Comparison of ENCODE assay signal across 10 cellular contexts in the genomic region with DNA sequence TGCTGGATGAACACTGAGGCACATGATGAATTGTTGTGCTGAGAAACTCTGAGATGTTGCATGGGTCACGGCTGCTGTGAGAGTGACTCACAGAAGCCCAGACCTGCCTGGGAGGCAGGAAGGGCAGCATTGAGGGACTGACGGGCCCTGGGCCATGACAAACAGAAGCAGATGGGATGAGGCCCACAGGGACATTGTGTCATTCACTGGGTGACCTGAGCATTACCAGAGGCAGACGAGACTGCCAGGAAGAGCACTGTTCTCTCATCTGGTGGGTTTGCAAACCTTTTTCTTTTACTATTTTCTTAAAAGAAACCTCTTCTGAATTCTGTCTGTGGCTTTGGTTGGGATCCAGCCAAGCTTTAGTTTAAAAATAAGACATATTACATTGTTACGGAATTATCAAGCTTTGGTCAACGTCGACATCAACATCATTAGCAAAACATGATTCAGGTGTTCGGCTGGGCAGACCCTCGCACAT.
A peak's percentile ranks its signal among the peaks of the same experiment; 100 is the strongest.
DNase-seq lines count a peak whose midpoint lies in the region; ATAC-seq and TF ChIP-seq lines count a peak whose summit lies in the region.
"Had no signal": no experiment of that assay in that cellular context is flagged by ENCODE, and none has a peak within 500 bp of the region (broad histone marks: within the 10 kb centered on the region; RNA-seq: fewer than 3 reads in every experiment).

No MANE protein-coding gene starts in this region.

- DNase-seq in A172 (ENCODE audit: low spot score) (peak; percentile 97), HS-27A (ENCODE audit: low read depth) (peak; percentile 93), brain pericyte (ENCODE audit: low read depth, low spot score) (peak; percentile 95), kidney epithelial cell (ENCODE audit: low read depth) (peak; percentile 93), GM10248 (ENCODE audit: extremely low spot score) (no peak), sigmoid colon (no peak), A673 (ENCODE audit: low spot score) (no peak)
- DNase-seq: CD4-positive, alpha-beta T cell had no signal

- no peak for ATAC-seq in GM21576 (IDR thresholded peaks at IDR 0.05; ENCODE audit: unreplicated experiment)

- POLR2A ChIA-PET in GM10248 (lab: Yijun Ruan, JAX): no interaction called here
- POLR2A ChIA-PET in A673 (lab: Charles Lee; ENCODE audit: low non-redundant PET): no interaction called here

- H3K27me3 ChIP-seq in kidney epithelial cell (ENCODE audit: control insufficient read depth, insufficient read depth, low read length) (no peaks in the 10 kb centered on the region), sigmoid colon (no peaks in the 10 kb centered on the region), A673 (replicated peaks; ENCODE audit: insufficient read depth, low read depth, low read length, poor library complexity) (no peaks in the 10 kb centered on the region)

- no peaks in the 10 kb centered on the region for H3K4me1 ChIP-seq in sigmoid colon
- peaks cover 4% of the 10 kb centered on the region for H3K4me1 ChIP-seq in A673 (ENCODE audit: insufficient read depth, low read length, poor library complexity, severe bottlenecking)
- H3K4me1 ChIP-seq: parathyroid adenoma had no signal

- intact Hi-C loops in sigmoid colon (cut with DNase I) (no loop called here), A673 (cut with micrococcal nuclease; ENCODE audit: unreplicated experiment) (no loop called here)

- TF ChIP-seq EP300 in sigmoid colon (IDR thresholded peaks at IDR 0.05): no peak

- H3K36me3 ChIP-seq in kidney epithelial cell (ENCODE audit: control insufficient read depth, insufficient read depth, low read length) (no peaks in the 10 kb centered on the region), sigmoid colon (no peaks in the 10 kb centered on the region), A673 (ENCODE audit: insufficient read depth, low read length, poor library complexity, severe bottlenecking) (no peaks in the 10 kb centered on the region)

- no peaks in the 10 kb centered on the region for H3K9me3 ChIP-seq in sigmoid colon
- no peaks in the 10 kb centered on the region for H3K9me3 ChIP-seq in A673 (ENCODE audit: low read depth, low read length, poor library complexity, severe bottlenecking)

- BruUV-seq in A673 (replicated peaks; lab: Mats Ljungman, UMichigan): no TSS peak

- 66 to 82% methylated on average over 8 of the region's 8 CpGs for whole genome bisulfite sequencing in sigmoid colon, 2 donors

- H3K4me3 ChIP-seq in kidney epithelial cell (ENCODE audit: low read depth, low read length) (no peak overlapping the region), sigmoid colon (no peak overlapping the region), A673 (ENCODE audit: low read depth, low read length, poor library complexity, severe bottlenecking) (no peak overlapping the region)

- no peak for TF ChIP-seq POLR2A in sigmoid colon (IDR thresholded peaks at IDR 0.05)

- TF ChIP-seq CTCF in kidney epithelial cell (IDR thresholded peaks at IDR 0.05; ENCODE audit: insufficient read depth, low read length, poor library complexity, severe bottlenecking) (no peak), GM10248 (IDR thresholded peaks at IDR 0.05; ENCODE audit: control extremely low read depth, extremely low read depth, low read depth, missing control alignments) (no peak), sigmoid colon (IDR thresholded peaks at IDR 0.05) (no peak), A673 (conservative IDR thresholded peaks at IDR 0.05; ENCODE audit: low read depth, low read length) (no peak)

- CTCF ChIA-PET in GM10248 (lab: Yijun Ruan, JAX) (interaction anchor here (1.5 kb wide), 1 partner anchor 11 kb away, joined by 4 read pairs; no protein-coding TSS in a partner anchor), A673 (lab: Charles Lee) (interaction anchor here (0.5 kb wide), 1 partner anchor 310 kb away, joined by 7 read pairs; no protein-coding TSS in a partner anchor)

- H3K27ac ChIP-seq in sigmoid colon: no peak overlapping the region
- H3K27ac ChIP-seq in A673 (ENCODE audit: low read depth, low read length, poor library complexity, severe bottlenecking): no peak overlapping the region
- H3K27ac ChIP-seq: parathyroid adenoma had no signal

Comparison
In these comparisons a context has a peak if more than half of its experiments do, and no peak if none do; other contexts are left out.
1. DNase-seq: peak in A172 (single experiment), HS-27A (single experiment), brain pericyte (single experiment) and kidney epithelial cell (single experiment); none in GM10248 (single experiment), sigmoid colon (single experiment) and A673 (single experiment).